In genomic region chr10:8105932-8106331, GRCh38 we compare ENCODE assay signal across 29 cellular contexts. TPM values are rescaled to one million over a fixed set of nuclear protein-coding genes. Genes with fewer than 3 reads are reported as not detected.
DNase-seq lines count a peak whose midpoint lies in the region; ATAC-seq, FAIRE-seq and TF ChIP-seq lines count a peak whose summit lies in the region.
"Had no signal": no experiment of that assay in that cellular context is flagged by ENCODE, and none has a peak within 500 bp of the region (broad histone marks: within the 10 kb centered on the region; RNA-seq: fewer than 3 reads in every experiment).

No MANE protein-coding gene starts in this region.

- no peaks in the 10 kb centered on the region; the same call in 1 of the 2 replicates for H4K20me1 ChIP-seq in K562 (replicated peaks; ENCODE audit: control insufficient read depth, insufficient read depth, low read length)
- H4K20me1 ChIP-seq: BLaER1 had no signal

- no peaks in the 10 kb centered on the region for H3K9me1 ChIP-seq in K562 (ENCODE audit: control insufficient read depth, insufficient read depth, low read length)

- no peak overlapping the region for H4K91ac ChIP-seq in mesenchymal stem cell (ENCODE audit: low read length)

- TF ChIP-seq CTCF in K562 (IDR thresholded peaks at IDR 0.05 in 2 of 3, conservative IDR thresholded peaks at IDR 0.05 in 1 of 3; ENCODE audit: insufficient read depth in 2 of 3, low read depth in 1 of 3, low read length in 3 of 3) = no peak

- no peak overlapping the region for H3K14ac ChIP-seq in mesenchymal stem cell (ENCODE audit: low read length in 2 of 2)

- FAIRE-seq in K562 (lab: Jason Lieb, UNC) = no peak
- FAIRE-seq: A204.1, GM12878, GM12892, GM18507 had no signal

- no peaks in the 10 kb centered on the region for H3K79me1 ChIP-seq in mesenchymal stem cell (replicated peaks; ENCODE audit: low read length, poor library complexity, severe bottlenecking)

- H4K8ac ChIP-seq in mesenchymal stem cell (ENCODE audit: low read length) = no peak overlapping the region

- intact Hi-C loops in K562 (cut with micrococcal nuclease) = no loop called here

- no peak for TF ChIP-seq POLR2A in K562 (conservative IDR thresholded peaks at IDR 0.05)

- DNase-seq in activated naive CD8-positive, alpha-beta T cell treated with anti-CD3 and anti-CD28 coated beads, Interleukin-2, amount 10 ng/mL, durations not matched to agents 7 days and 5 days = no peak
- DNase-seq in activated naive CD8-positive, alpha-beta T cell treated with anti-CD3 and anti-CD28 coated beads, Interleukin-2, amount 50 U/mL, for 24 hours = no peak
- DNase-seq in K562 (ENCODE audit: extremely low read depth in 1 of 4, low spot score in 3 of 4) (no peak), mesenchymal stem cell (no peak), HuH-7.5 (ENCODE audit: low spot score) (no peak)
- DNase-seq: 8988T; ACHN; BE2C; C1 segment of cervical spinal cord; CD4-positive, alpha-beta memory T cell; CD4-positive, CD25-positive, alpha-beta regulatory T cell; CD8-positive, alpha-beta memory T cell; COR-L47; DMS 273 treated with DMSO at 0.1 percent for 48 hours; DMS153; DMS53; DMS79; DND-41; EL; GDM1 had no signal

- H3K27me3 Mint-ChIP-seq in activated naive CD8-positive, alpha-beta T cell treated with anti-CD3 and anti-CD28 coated beads, Interleukin-2, amount 10 ng/mL, durations not matched to agents 7 days and 5 days = peaks cover 8% of the 10 kb centered on the region
- no peaks in the 10 kb centered on the region for H3K27me3 Mint-ChIP-seq in activated naive CD8-positive, alpha-beta T cell treated with anti-CD3 and anti-CD28 coated beads, Interleukin-2, amount 50 U/mL, for 24 hours
- H3K27me3 Mint-ChIP-seq: CD4-positive, alpha-beta memory T cell; CD4-positive, CD25-positive, alpha-beta regulatory T cell; CD8-positive, alpha-beta memory T cell had no signal

- H3K4me2 ChIP-seq in K562 (ENCODE audit: insufficient read depth, low read length) (no peak overlapping the region), mesenchymal stem cell (ENCODE audit: low read length, poor library complexity, severe bottlenecking) (no peak overlapping the region)
- H3K4me2 ChIP-seq: BLaER1 had no signal

- H3K4ac ChIP-seq in mesenchymal stem cell (ENCODE audit: low read depth in 1 of 2, low read length in 2 of 2) = no peak overlapping the region

- no peak overlapping the region for H3K4me3 ChIP-seq in K562
- H3K4me3 ChIP-seq in mesenchymal stem cell (ENCODE audit: insufficient read depth in 1 of 2, low read depth in 1 of 2, low read length in 2 of 2) = no peak overlapping the region
- H3K4me3 ChIP-seq: BLaER1, GM12878 had no signal

- POLR2A ChIA-PET in activated naive CD8-positive, alpha-beta T cell treated with anti-CD3 and anti-CD28 coated beads, Interleukin-2, amount 10 ng/mL, durations not matched to agents 7 days and 5 days (lab: Charles Lee) = interaction anchor here (1.5 kb wide), 1 partner anchor 297 kb away, joined by 3 read pairs; no protein-coding TSS in a partner anchor
- POLR2A ChIA-PET in K562 (lab: Yijun Ruan, JAX) = no interaction called here

- no peak for TF ChIP-seq EP300 in K562 (IDR thresholded peaks at IDR 0.05; ENCODE audit: low read length)

- in situ Hi-C loops in K562 (cut with MboI) = no loop called here

- no peak overlapping the region for H2BK12ac ChIP-seq in mesenchymal stem cell (ENCODE audit: low read length in 2 of 2)

- no peaks in the 10 kb centered on the region for H3K4me1 Mint-ChIP-seq in activated naive CD8-positive, alpha-beta T cell treated with anti-CD3 and anti-CD28 coated beads, Interleukin-2, amount 10 ng/mL, durations not matched to agents 7 days and 5 days
- peaks cover 15% of the 10 kb centered on the region for H3K4me1 Mint-ChIP-seq in activated naive CD8-positive, alpha-beta T cell treated with anti-CD3 and anti-CD28 coated beads, Interleukin-2, amount 50 U/mL, for 24 hours
- H3K4me1 Mint-ChIP-seq: CD14-positive monocyte had no signal

- CTCF ChIA-PET in K562 (lab: Yijun Ruan, JAX; ENCODE audit: low intra/inter-chr PET ratio) = no interaction called here

- no peak overlapping the region for H2AK5ac ChIP-seq in mesenchymal stem cell (ENCODE audit: low read length, severe bottlenecking)

- H2BK15ac ChIP-seq in mesenchymal stem cell (ENCODE audit: low read depth, poor library complexity, severe bottlenecking) = no peak overlapping the region

- TF ChIP-seq RAD21 in K562 (CRISPR knock-in tag; conservative IDR thresholded peaks at IDR 0.05 in 1 of 2, IDR thresholded peaks at IDR 0.05 in 1 of 2) = no peak

- no peak overlapping the region for H3K18ac ChIP-seq in mesenchymal stem cell (ENCODE audit: low read depth in 1 of 2, low read length in 2 of 2)

- H3K36me3 ChIP-seq in K562 (ENCODE audit: control insufficient read depth, insufficient read depth, low read length) = no peaks in the 10 kb centered on the region
- no peaks in the 10 kb centered on the region for H3K36me3 ChIP-seq in mesenchymal stem cell (ENCODE audit: control insufficient read depth in 1 of 2, insufficient read depth in 2 of 2, low read depth in 1 of 2, low read length in 2 of 2)
- H3K36me3 ChIP-seq: BE2C, BLaER1 had no signal

- H3K27me3 ChIP-seq in K562 (ENCODE audit: control insufficient read depth in 2 of 2, insufficient read depth in 2 of 2, low read length in 2 of 2) (peaks cover 6 to 26% of the 10 kb centered on the region in 2 experiments; a peak in 4 of 5 replicates), mesenchymal stem cell (ENCODE audit: control insufficient read depth in 1 of 2, insufficient read depth in 1 of 2, low read length in 2 of 2) (peaks cover 0 to 6% of the 10 kb centered on the region in 2 experiments)
- H3K27me3 ChIP-seq: BE2C, BLaER1 had no signal

- no peaks in the 10 kb centered on the region for H3K9me3 Mint-ChIP-seq in activated naive CD8-positive, alpha-beta T cell treated with anti-CD3 and anti-CD28 coated beads, Interleukin-2, amount 10 ng/mL, durations not matched to agents 7 days and 5 days
- no peaks in the 10 kb centered on the region for H3K9me3 Mint-ChIP-seq in activated naive CD8-positive, alpha-beta T cell treated with anti-CD3 and anti-CD28 coated beads, Interleukin-2, amount 50 U/mL, for 24 hours
- H3K9me3 Mint-ChIP-seq: CD4-positive, alpha-beta memory T cell; CD8-positive, alpha-beta memory T cell had no signal

- H3K79me2 ChIP-seq in K562 (ENCODE audit: control insufficient read depth, insufficient read depth, low read length) = no peaks in the 10 kb centered on the region

- H3K27ac ChIP-seq in K562 (ENCODE audit: extremely low read depth, low read depth, low read length) (no peak overlapping the region), mesenchymal stem cell (ENCODE audit: low read length, poor library complexity, severe bottlenecking) (no peak overlapping the region)
- H3K27ac ChIP-seq: BLaER1 had no signal

- ATAC-seq in activated naive CD8-positive, alpha-beta T cell treated with anti-CD3 and anti-CD28 coated beads, Interleukin-2, amount 10 ng/mL, durations not matched to agents 7 days and 5 days (ENCODE audit: low read depth) = no peak
- ATAC-seq in activated naive CD8-positive, alpha-beta T cell treated with anti-CD3 and anti-CD28 coated beads, Interleukin-2, amount 50 U/mL, for 24 hours = no peak
- ATAC-seq in K562 (no peak), HG02759 (IDR thresholded peaks at IDR 0.05; ENCODE audit: unreplicated experiment) (no peak)
- ATAC-seq: GM12878 had no signal

- no peak overlapping the region for H2AFZ ChIP-seq in K562 (ENCODE audit: low read depth, low read length)
- peak overlapping the region; percentile 5 for H2AFZ ChIP-seq in mesenchymal stem cell (ENCODE audit: low read depth, low read length)

- no peak overlapping the region for H2BK5ac ChIP-seq in mesenchymal stem cell (ENCODE audit: low read depth, low read length, poor library complexity, severe bottlenecking)

- H3K36me3 Mint-ChIP-seq in activated naive CD8-positive, alpha-beta T cell treated with anti-CD3 and anti-CD28 coated beads, Interleukin-2, amount 10 ng/mL, durations not matched to agents 7 days and 5 days = no peaks in the 10 kb centered on the region
- no peaks in the 10 kb centered on the region for H3K36me3 Mint-ChIP-seq in activated naive CD8-positive, alpha-beta T cell treated with anti-CD3 and anti-CD28 coated beads, Interleukin-2, amount 50 U/mL, for 24 hours (ENCODE audit: low read depth)
- H3K36me3 Mint-ChIP-seq: CD14-positive monocyte; CD4-positive, alpha-beta memory T cell; CD4-positive, CD25-positive, alpha-beta regulatory T cell had no signal

- H3K9ac ChIP-seq in K562 (ENCODE audit: insufficient read depth in 1 of 2, low read depth in 2 of 2, low read length in 2 of 2) (no peak overlapping the region), mesenchymal stem cell (ENCODE audit: low read length) (no peak overlapping the region)
- H3K9ac ChIP-seq: BLaER1 had no signal

- H3K27ac Mint-ChIP-seq in activated naive CD8-positive, alpha-beta T cell treated with anti-CD3 and anti-CD28 coated beads, Interleukin-2, amount 10 ng/mL, durations not matched to agents 7 days and 5 days = peak overlapping the region; percentile 10
- no peak overlapping the region for H3K27ac Mint-ChIP-seq in activated naive CD8-positive, alpha-beta T cell treated with anti-CD3 and anti-CD28 coated beads, Interleukin-2, amount 50 U/mL, for 24 hours
- H3K27ac Mint-ChIP-seq: CD14-positive monocyte; CD4-positive, CD25-positive, alpha-beta regulatory T cell; CD8-positive, alpha-beta memory T cell had no signal

- WGBS in K562 (ENCODE audit: insufficient coverage, low coverage, missing lambda C conversion rate) = 5% methylated on average over 2 of the region's 2 CpGs
- WGBS in mesenchymal stem cell = 97% methylated on average over 1 of the region's 2 CpGs

- no TSS peak for BruUV-seq in K562 (replicated peaks; lab: Mats Ljungman, UMichigan)

- no peak overlapping the region for H2BK120ac ChIP-seq in mesenchymal stem cell (ENCODE audit: low read depth, low read length)

- no peak overlapping the region for H3K4me3 Mint-ChIP-seq in activated naive CD8-positive, alpha-beta T cell treated with anti-CD3 and anti-CD28 coated beads, Interleukin-2, amount 10 ng/mL, durations not matched to agents 7 days and 5 days
- no peak overlapping the region for H3K4me3 Mint-ChIP-seq in activated naive CD8-positive, alpha-beta T cell treated with anti-CD3 and anti-CD28 coated beads, Interleukin-2, amount 50 U/mL, for 24 hours
- H3K4me3 Mint-ChIP-seq: CD4-positive, alpha-beta memory T cell; CD4-positive, CD25-positive, alpha-beta regulatory T cell; CD8-positive, alpha-beta memory T cell had no signal

- H3K4me1 ChIP-seq in K562 (replicated peaks in 1 of 2; ENCODE audit: control insufficient read depth in 2 of 2, insufficient read depth in 2 of 2, low read length in 2 of 2) (no peaks in the 10 kb centered on the region; a peak in 1 of 5 replicates), mesenchymal stem cell (ENCODE audit: control insufficient read depth, insufficient read depth, low read depth, low read length) (no peaks in the 10 kb centered on the region)
- H3K4me1 ChIP-seq: BE2C had no signal

- H3K9me3 ChIP-seq in K562 (replicated peaks; ENCODE audit: control insufficient read depth, insufficient read depth, low read depth, low read length) (no peaks in the 10 kb centered on the region), mesenchymal stem cell (ENCODE audit: control insufficient read depth, low read length) (no peaks in the 10 kb centered on the region)
- H3K9me3 ChIP-seq: BE2C, BLaER1 had no signal

- no peak overlapping the region for H3K23ac ChIP-seq in mesenchymal stem cell (ENCODE audit: low read length in 2 of 2)

RNA-seq across cellular contexts. Expression of gene GATA3, which starts 51.4 kb away (rescaled TPM):
- 10 to 100 TPM; 48.3 to 49.1 TPM for total RNA-seq in activated naive CD8-positive, alpha-beta T cell treated with anti-CD3 and anti-CD28 coated beads, Interleukin-2, amount 10 ng/mL, durations not matched to agents 7 days and 5 days
- total RNA-seq in K562 (2011; cell fraction: chromatin; rRNA removed; ENCODE audit: low replicate concordance) = not detected in 2 replicates
- total RNA-seq in K562 (2011; cell fraction: nucleolus; rRNA removed) = not detected in 2 replicates
- not detected in 2 replicates for total RNA-seq in K562 (2011; cell fraction: nucleoplasm; rRNA removed)
- total RNA-seq in K562 (2014; rRNA removed) = not detected in 2 replicates
- not detected in 2 replicates for total RNA-seq in K562 (2014; rRNA removed; fragmentation: Illumina TruSeq; extraction: Trizol)
- not detected in 2 replicates for total RNA-seq in K562 (2015; rRNA removed; fragmentation: Illumina TruSeq; extraction: Trizol)
- total RNA-seq in K562 (2021) = 0.24 and 0.25 TPM in 2 replicates
- polyA plus RNA-seq in K562 (2011; rRNA removed) = not detected in 2 replicates
- polyA plus RNA-seq in K562 (2011; cell fraction: cytosol; rRNA removed) = not detected in 2 replicates
- polyA plus RNA-seq in K562 (2011; cell fraction: nucleus; rRNA removed) = 0.14 TPM in 1 of 2 replicates, not detected in the other
- polyA plus RNA-seq in K562 (2012) = 0.05 and 0.10 TPM in 2 replicates
- polyA plus RNA-seq in K562 (2014; fragmentation: Illumina TruSeq; extraction: Trizol) = 0.09 TPM in 1 of 2 replicates, not detected in the other
- under 1 TPM in 1 of 2 experiments, not detected in 1; 0.01 TPM for polyA plus RNA-seq in K562 (2014; fragmentation: Nextera tagmentation; extraction: Ambion mirVana)
- polyA plus RNA-seq in K562 (2014; rRNA removed) = not detected in 2 replicates
- not detected in 2 replicates for polyA minus RNA-seq in K562 (2011; rRNA and poly(A)+ RNA removed)
- polyA minus RNA-seq in K562 (2011; cell fraction: cytosol; rRNA and poly(A)+ RNA removed) = not detected in 2 replicates
- polyA minus RNA-seq in K562 (2011; cell fraction: nucleus; rRNA and poly(A)+ RNA removed) = not detected in 2 replicates
- 8.4 TPM for polyA plus RNA-seq in mesenchymal stem cell (2013, experiment 1 of 2)
- polyA plus RNA-seq in mesenchymal stem cell (2013, experiment 2 of 2) = 8.8 TPM
- total RNA-seq: G401 had no signal
- polyA plus RNA-seq: AG04450 had no signal

Comparison
In these comparisons a context has a peak if more than half of its experiments do, and no peak if none do; other contexts are left out.
1. RNA of gene GATA3, which starts 51.4 kb away (total RNA-seq): 48.3 to 49.1 TPM in activated naive CD8-positive, alpha-beta T cell treated with anti-CD3 and anti-CD28 coated beads, Interleukin-2, amount 10 ng/mL, durations not matched to agents 7 days and 5 days; 0.24 to 0.25 TPM in K562; every median in the first group is over 10 times any median in the second.